Comparison of ENCODE assay signal across 1 cellular context in the genomic region with DNA sequence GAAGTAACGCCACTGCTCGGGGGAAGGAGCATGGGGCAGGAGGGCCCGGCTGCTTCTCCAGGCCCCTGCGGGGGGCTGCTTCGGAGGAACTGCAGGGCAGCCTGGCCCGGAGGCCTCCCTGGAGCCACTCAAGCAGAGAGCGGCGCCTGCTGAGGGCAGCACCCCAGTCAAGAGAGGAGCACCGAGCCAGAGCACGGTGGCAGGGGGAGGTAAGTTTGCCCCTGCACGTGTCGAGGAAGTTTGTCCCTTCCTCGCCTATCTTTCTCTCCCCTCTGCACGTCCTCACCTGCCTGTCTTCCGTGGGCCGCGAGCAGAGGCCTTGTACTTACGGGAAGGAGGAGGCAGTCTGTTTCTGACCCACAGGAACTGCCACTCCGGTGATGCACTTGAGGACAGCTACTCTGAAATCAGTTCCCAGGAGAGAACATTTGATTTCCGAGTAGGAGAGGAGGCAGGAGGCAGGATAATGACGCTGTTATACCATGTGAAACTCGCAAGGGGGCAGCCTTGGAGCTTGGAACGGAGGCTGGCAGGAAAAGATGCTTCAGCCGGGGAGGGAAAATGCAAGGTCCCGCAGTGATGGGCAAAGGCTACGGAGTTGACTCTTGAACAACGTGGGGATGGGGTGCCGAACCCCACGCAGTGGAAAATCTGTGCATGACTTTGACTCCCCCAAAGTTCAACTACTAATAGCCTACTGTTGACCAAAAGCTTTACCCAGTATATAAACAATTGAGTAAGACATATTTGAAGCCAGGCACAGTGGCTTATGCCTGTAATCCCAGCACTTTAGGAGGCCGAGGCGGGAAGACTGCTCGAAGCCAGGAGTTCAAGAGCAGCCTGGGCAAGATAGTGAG.
TF ChIP-seq lines count a peak whose summit lies in the region.

No MANE protein-coding gene starts in this region.

TF ChIP-seq in HCT116, 20 proteins besides CTCF, POLR2A, EP300 and RAD21:
- TF ChIP-seq, protein P1, sequence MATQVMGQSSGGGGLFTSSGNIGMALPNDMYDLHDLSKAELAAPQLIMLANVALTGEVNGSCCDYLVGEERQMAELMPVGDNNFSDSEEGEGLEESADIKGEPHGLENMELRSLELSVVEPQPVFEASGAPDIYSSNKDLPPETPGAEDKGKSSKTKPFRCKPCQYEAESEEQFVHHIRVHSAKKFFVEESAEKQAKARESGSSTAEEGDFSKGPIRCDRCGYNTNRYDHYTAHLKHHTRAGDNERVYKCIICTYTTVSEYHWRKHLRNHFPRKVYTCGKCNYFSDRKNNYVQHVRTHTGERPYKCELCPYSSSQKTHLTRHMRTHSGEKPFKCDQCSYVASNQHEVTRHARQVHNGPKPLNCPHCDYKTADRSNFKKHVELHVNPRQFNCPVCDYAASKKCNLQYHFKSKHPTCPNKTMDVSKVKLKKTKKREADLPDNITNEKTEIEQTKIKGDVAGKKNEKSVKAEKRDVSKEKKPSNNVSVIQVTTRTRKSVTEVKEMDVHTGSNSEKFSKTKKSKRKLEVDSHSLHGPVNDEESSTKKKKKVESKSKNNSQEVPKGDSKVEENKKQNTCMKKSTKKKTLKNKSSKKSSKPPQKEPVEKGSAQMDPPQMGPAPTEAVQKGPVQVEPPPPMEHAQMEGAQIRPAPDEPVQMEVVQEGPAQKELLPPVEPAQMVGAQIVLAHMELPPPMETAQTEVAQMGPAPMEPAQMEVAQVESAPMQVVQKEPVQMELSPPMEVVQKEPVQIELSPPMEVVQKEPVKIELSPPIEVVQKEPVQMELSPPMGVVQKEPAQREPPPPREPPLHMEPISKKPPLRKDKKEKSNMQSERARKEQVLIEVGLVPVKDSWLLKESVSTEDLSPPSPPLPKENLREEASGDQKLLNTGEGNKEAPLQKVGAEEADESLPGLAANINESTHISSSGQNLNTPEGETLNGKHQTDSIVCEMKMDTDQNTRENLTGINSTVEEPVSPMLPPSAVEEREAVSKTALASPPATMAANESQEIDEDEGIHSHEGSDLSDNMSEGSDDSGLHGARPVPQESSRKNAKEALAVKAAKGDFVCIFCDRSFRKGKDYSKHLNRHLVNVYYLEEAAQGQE (IDR thresholded peaks at IDR 0.05; ENCODE audit: low read depth), result no peak
- TF ChIP-seq EZH2phosphoT487 (IDR thresholded peaks at IDR 0.05; ENCODE audit: borderline replicate concordance) (no peak), SP1 (IDR thresholded peaks at IDR 0.05; ENCODE audit: low read depth) (no peak), JUND (IDR thresholded peaks at IDR 0.05) (no peak), ZFX (IDR thresholded peaks at IDR 0.05) (no peak), EZH2 (IDR thresholded peaks at IDR 0.05) (no peak)
- TF ChIP-seq, protein P2, sequence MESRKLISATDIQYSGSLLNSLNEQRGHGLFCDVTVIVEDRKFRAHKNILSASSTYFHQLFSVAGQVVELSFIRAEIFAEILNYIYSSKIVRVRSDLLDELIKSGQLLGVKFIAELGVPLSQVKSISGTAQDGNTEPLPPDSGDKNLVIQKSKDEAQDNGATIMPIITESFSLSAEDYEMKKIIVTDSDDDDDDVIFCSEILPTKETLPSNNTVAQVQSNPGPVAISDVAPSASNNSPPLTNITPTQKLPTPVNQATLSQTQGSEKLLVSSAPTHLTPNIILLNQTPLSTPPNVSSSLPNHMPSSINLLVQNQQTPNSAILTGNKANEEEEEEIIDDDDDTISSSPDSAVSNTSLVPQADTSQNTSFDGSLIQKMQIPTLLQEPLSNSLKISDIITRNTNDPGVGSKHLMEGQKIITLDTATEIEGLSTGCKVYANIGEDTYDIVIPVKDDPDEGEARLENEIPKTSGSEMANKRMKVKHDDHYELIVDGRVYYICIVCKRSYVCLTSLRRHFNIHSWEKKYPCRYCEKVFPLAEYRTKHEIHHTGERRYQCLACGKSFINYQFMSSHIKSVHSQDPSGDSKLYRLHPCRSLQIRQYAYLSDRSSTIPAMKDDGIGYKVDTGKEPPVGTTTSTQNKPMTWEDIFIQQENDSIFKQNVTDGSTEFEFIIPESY (IDR thresholded peaks at IDR 0.05; ENCODE audit: extremely low read depth, insufficient replicate concordance, low read length), result no peak
- TF ChIP-seq, protein P3, sequence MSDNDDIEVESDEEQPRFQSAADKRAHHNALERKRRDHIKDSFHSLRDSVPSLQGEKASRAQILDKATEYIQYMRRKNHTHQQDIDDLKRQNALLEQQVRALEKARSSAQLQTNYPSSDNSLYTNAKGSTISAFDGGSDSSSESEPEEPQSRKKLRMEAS (IDR thresholded peaks at IDR 0.05), result no peak
TF ChIP-seq in HCT116: peak in this region for 0.
